In genomic region chr21:31781737-31782136, GRCh38 we compare ENCODE assay signal across 8 cellular contexts. TPM values are rescaled to one million over a fixed set of nuclear protein-coding genes. Genes with fewer than 3 reads are reported as not detected.
DNase-seq lines count a peak whose midpoint lies in the region; ATAC-seq and TF ChIP-seq lines count a peak whose summit lies in the region.

No MANE protein-coding gene starts in this region.

- H3K36me3 ChIP-seq in prostate gland (no peaks in the 10 kb centered on the region), transverse colon (no peaks in the 10 kb centered on the region)

- no peak overlapping the region for H3K4me3 ChIP-seq in prostate gland
- no peak overlapping the region for H3K4me3 ChIP-seq in transverse colon

- H3K27me3 ChIP-seq in prostate gland (replicated peaks; ENCODE audit: insufficient read depth) (no peaks in the 10 kb centered on the region), transverse colon (no peaks in the 10 kb centered on the region)

- 2% methylated on average over 3 of the region's 3 CpGs for WGBS in prostate gland
- 6% methylated on average over 3 of the region's 3 CpGs for WGBS in transverse colon (ENCODE audit: low coverage in 1 of 2), 2 donors

- TF ChIP-seq POLR2A in prostate gland (IDR thresholded peaks at IDR 0.05) (no peak), transverse colon (IDR thresholded peaks at IDR 0.05) (no peak)

- in situ Hi-C loops in G401 (cut with HindIII; ENCODE audit: low sequenced_read_pairs) (no loop called here), transverse colon (cut with MboI; ENCODE audit: low pct_ligation_motif_present in 1 of 4, low pct_unique_long_range_greater_than_20kb in 1 of 4, low sequenced_read_pairs in 3 of 4) (no loop called here)

- H3K4me1 ChIP-seq in prostate gland (replicated peaks) (no peaks in the 10 kb centered on the region), transverse colon (peaks cover 0 to 6% (median 0%) of the 10 kb centered on the region in 4 donors)

- no peak for TF ChIP-seq EP300 in transverse colon (IDR thresholded peaks at IDR 0.05; ENCODE audit: low read depth)

- H3K9me3 ChIP-seq in prostate gland (no peaks in the 10 kb centered on the region), transverse colon (no peaks in the 10 kb centered on the region)

- ATAC-seq in HG03460 (IDR thresholded peaks at IDR 0.05; ENCODE audit: unreplicated experiment): no peak

- DNase-seq in G401 (ENCODE audit: low spot score): peak; percentile 4
- peak; percentile 24 for DNase-seq in NCI-H1694 (lab: John Stamatoyannopoulos, UW)
- peak; percentile 15 for DNase-seq in dermis blood vessel endothelial cell
- peak; percentile 19 for DNase-seq in prostate gland (ENCODE audit: low spot score)
- no peak for DNase-seq in transverse colon
- DNase-seq in T1000 (lab: John Stamatoyannopoulos, UW): no peak
- no peak for DNase-seq in Kasumi-1 (lab: John Stamatoyannopoulos, UW)

- TF ChIP-seq CTCF in prostate gland (IDR thresholded peaks at IDR 0.05) (no peak), transverse colon (IDR thresholded peaks at IDR 0.05) (no peak)

- H3K27ac ChIP-seq in prostate gland (no peak overlapping the region), transverse colon (no peak overlapping the region)

- intact Hi-C loops in prostate gland (cut with DNase I): no loop called here
- intact Hi-C loops in transverse colon (cut with DNase I; ENCODE audit: low total_unique reads): loop anchor here (2.0 kb wide), 1 partner anchor 69 kb away; no protein-coding TSS in a partner anchor

RNA-seq across cellular contexts. Expression of gene SCAF4, which starts 49.8 kb away (rescaled TPM):
- total RNA-seq in G401 (2014; rRNA removed; shearing (Covaris generic)): 2.1 and 4.1 TPM in 2 replicates
- total RNA-seq in dermis blood vessel endothelial cell (5.3 and 6.3 TPM in 2 replicates), prostate gland (10 to 100 TPM; 12.6 to 29.5 TPM), transverse colon (10 to 100 TPM; 23.2 to 31.0 (median 26.8) TPM)

Comparison
In these comparisons a context has a peak if more than half of its experiments do, and no peak if none do; other contexts are left out.
1. DNase-seq: peak in G401 (single experiment), NCI-H1694 (single experiment), dermis blood vessel endothelial cell (single experiment) and prostate gland (single experiment); none in transverse colon (single experiment), T1000 (single experiment) and Kasumi-1 (0 of 2).